ENCODE assay signal across 8 cellular contexts in the genomic region with DNA sequence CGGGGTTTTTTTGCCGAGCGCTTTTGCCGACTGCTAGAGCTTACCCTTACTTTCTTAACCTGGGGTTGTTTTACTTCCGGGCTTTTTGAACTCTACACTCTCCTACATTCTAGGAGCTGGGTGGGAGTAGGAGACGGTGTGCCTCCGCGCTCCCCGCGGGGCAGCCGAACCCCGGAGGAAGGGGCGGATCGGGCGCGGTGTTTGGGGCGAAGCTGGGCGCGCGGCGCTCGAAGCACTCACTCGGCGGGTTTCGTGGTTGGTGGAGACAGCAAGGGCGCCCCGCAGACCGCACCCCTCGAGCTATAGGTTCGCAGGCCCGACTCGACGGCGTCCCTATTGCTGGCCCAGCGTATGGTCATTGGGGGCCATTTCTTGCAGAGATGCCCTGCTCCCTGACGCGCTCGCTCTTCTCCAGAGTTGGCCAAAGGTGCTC. TPM values are rescaled to one million over a fixed set of nuclear protein-coding genes. Genes with fewer than 3 reads are reported as not detected.
A peak's percentile ranks its signal among the peaks of the same experiment; 100 is the strongest.
DNase-seq lines count a peak whose midpoint lies in the region; ATAC-seq, FAIRE-seq and TF ChIP-seq lines count a peak whose summit lies in the region.

No MANE protein-coding gene starts in this region.

- H3K27ac ChIP-seq in C4-2B (peak overlapping the region; percentile 86), esophagus (ENCODE audit: low read depth in 2 of 2, low read length in 1 of 2) (peak overlapping the region; percentile 98 to 99), stomach smooth muscle (ENCODE audit: low read length) (peak overlapping the region; percentile 94)

- H3K27me3 ChIP-seq in esophagus (ENCODE audit: control insufficient read depth in 1 of 2, insufficient read depth in 2 of 2, low read length in 2 of 2) (peaks cover 0 to 2% of the 10 kb centered on the region in 2 donors), stomach smooth muscle (ENCODE audit: control insufficient read depth in 1 of 2, insufficient read depth in 2 of 2, low read length in 2 of 2) (peaks cover 0 to 6% of the 10 kb centered on the region in 2 donors)

- H3K4me1 Mint-ChIP-seq in natural killer cell, result peaks cover 27 to 29% of the 10 kb centered on the region in 2 donors

- H3K36me3 Mint-ChIP-seq in natural killer cell, result no peaks in the 10 kb centered on the region

- H3K9ac ChIP-seq in stomach smooth muscle (ENCODE audit: low read length in 2 of 2), result peak overlapping the region; percentile 96 to 97

- H3K9me3 Mint-ChIP-seq in natural killer cell, result no peaks in the 10 kb centered on the region

- WGBS in esophagus, 2 donors, result 0 to 1% methylated on average over 38 of the region's 38 CpGs

- H3K4me3 Mint-ChIP-seq in natural killer cell, result peak overlapping the region; percentile 98

- H3K4me1 ChIP-seq in esophagus (ENCODE audit: control insufficient read depth in 2 of 2, insufficient read depth in 2 of 2, low read length in 1 of 2) (peaks cover 0 to 2% of the 10 kb centered on the region in 2 donors), stomach smooth muscle (ENCODE audit: control insufficient read depth, insufficient read depth, low read length) (no peaks in the 10 kb centered on the region)

- H3K36me3 ChIP-seq in esophagus (ENCODE audit: control insufficient read depth in 2 of 2, insufficient read depth in 2 of 2, low read length in 1 of 2) (peaks cover 0 to 2% of the 10 kb centered on the region in 2 donors), stomach smooth muscle (ENCODE audit: control insufficient read depth in 2 of 2, insufficient read depth in 2 of 2, low read length in 2 of 2) (peaks cover 9 to 12% of the 10 kb centered on the region in 2 donors)

- TF ChIP-seq CTCF in C4-2B (conservative IDR thresholded peaks at IDR 0.05) (no peak), natural killer cell (IDR thresholded peaks at IDR 0.05) (no peak)

- FAIRE-seq in GM19239 (lab: Jason Lieb, UNC), result no peak

- H3K27ac Mint-ChIP-seq in natural killer cell, result peak overlapping the region; percentile 97 to 98

- H3K27me3 Mint-ChIP-seq in natural killer cell (ENCODE audit: low read depth in 2 of 2), result peaks cover 24 to 29% of the 10 kb centered on the region in 2 donors

- peak; percentile 37 for DNase-seq in GM19239 (ENCODE audit: insufficient read length, low spot score)
- peak; percentile 7 for DNase-seq in NK-92 (lab: John Stamatoyannopoulos, UW; ENCODE audit: unreplicated experiment)
- peak; percentile 88 for DNase-seq in activated CD8-positive, alpha-beta memory T cell treated with anti-CD3 and anti-CD28 coated beads, Interleukin-2, amount 50 U/mL, for 48 hours
- DNase-seq in natural killer cell, result peak; percentile 74

- H3K9me3 ChIP-seq in esophagus (ENCODE audit: control insufficient read depth in 2 of 2, insufficient read depth in 1 of 2, low read depth in 1 of 2, low read length in 1 of 2) (no peaks in the 10 kb centered on the region), stomach smooth muscle (ENCODE audit: control insufficient read depth in 2 of 2, low read length in 2 of 2) (no peaks in the 10 kb centered on the region)

- ATAC-seq in HG03354 (IDR thresholded peaks at IDR 0.05; ENCODE audit: poor library complexity, severe bottlenecking, unreplicated experiment) (peak; percentile 74), natural killer cell (peak; percentile 65 to 81 (median 69))

- intact Hi-C loops in natural killer cell (cut with micrococcal nuclease), result loop anchor here (1.0 to 5.0 kb wide), 3 partner anchors 40 to 436 kb away; a partner anchor contains a TSS

- H3K4me3 ChIP-seq in esophagus (ENCODE audit: low read depth in 1 of 2, low read length in 2 of 2) (peak overlapping the region; percentile 85 to 87), stomach smooth muscle (ENCODE audit: low read length in 2 of 2) (peak overlapping the region; percentile 91 to 99)

RNA-seq across cellular contexts. Expression of a gene that starts 0.2 kb away (rescaled TPM):
- 1 to 10 TPM; 3.4 to 5.5 TPM for polyA plus RNA-seq in esophagus
- total RNA-seq in natural killer cell, result 10 to 100 TPM; 17.6 to 34.7 (median 21.8) TPM

Comparison
In these comparisons a context has a peak if more than half of its experiments do, and no peak if none do; other contexts are left out.
1. Peak in every context shown above with its lines: DNase-seq, ATAC-seq, H3K4me3 ChIP-seq and H3K27ac ChIP-seq.
2. DNase-seq: peak in every context shown above with its lines; median percentile 88 in activated CD8-positive, alpha-beta memory T cell treated with anti-CD3 and anti-CD28 coated beads, Interleukin-2, amount 50 U/mL, for 48 hours; 74 in natural killer cell; 37 in GM19239; 7 in NK-92.